In the genomic region with DNA sequence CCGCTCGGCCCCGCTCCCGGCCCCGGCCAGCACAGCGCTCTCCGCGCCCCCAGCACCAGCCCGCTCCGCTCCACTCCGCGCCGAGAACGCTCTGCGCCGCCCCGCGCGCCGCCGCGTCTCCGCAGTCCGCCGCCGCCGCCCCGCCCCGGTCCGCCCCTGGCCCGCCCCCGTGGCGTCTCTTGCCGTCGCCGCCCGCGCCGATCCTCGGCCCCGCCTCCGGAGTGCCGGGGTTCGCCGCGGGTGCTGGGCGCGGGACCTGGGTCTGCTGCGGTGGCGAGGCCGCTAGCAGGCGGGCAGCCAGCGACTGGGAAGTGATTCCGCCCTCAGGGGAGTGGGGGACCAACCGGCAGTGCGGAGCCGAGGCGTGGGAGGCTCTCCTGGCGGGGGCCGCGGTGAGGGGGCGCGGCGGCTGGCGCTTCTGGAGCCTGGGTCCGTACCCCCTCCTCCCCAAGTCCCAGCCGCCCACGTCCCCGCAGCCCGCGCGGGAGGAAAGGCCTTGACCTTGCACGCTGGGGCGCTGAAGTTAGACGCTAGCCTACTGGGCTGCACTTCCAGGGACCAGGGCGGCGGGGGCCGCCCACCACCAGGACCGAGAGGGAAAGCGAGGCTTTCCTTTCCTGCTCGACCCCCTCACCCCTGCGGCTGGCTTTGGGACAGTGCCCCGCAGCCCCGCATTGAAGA, we compare ENCODE assay signal across 1 cellular context.
TF ChIP-seq lines count a peak whose summit lies in the region.

A gene with protein sequence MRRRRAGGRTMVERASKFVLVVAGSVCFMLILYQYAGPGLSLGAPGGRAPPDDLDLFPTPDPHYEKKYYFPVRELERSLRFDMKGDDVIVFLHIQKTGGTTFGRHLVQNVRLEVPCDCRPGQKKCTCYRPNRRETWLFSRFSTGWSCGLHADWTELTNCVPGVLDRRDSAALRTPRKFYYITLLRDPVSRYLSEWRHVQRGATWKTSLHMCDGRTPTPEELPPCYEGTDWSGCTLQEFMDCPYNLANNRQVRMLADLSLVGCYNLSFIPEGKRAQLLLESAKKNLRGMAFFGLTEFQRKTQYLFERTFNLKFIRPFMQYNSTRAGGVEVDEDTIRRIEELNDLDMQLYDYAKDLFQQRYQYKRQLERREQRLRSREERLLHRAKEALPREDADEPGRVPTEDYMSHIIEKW (minus strand): TSS at position 93 of the 681 bp plus-strand sequence. CDS start 305 bp downstream, outside the sequence.

TF ChIP-seq in HepG2, 621 proteins besides CTCF, POLR2A, EP300 and RAD21 (continued from another document and continues in another):
- TF ChIP-seq, protein P1, sequence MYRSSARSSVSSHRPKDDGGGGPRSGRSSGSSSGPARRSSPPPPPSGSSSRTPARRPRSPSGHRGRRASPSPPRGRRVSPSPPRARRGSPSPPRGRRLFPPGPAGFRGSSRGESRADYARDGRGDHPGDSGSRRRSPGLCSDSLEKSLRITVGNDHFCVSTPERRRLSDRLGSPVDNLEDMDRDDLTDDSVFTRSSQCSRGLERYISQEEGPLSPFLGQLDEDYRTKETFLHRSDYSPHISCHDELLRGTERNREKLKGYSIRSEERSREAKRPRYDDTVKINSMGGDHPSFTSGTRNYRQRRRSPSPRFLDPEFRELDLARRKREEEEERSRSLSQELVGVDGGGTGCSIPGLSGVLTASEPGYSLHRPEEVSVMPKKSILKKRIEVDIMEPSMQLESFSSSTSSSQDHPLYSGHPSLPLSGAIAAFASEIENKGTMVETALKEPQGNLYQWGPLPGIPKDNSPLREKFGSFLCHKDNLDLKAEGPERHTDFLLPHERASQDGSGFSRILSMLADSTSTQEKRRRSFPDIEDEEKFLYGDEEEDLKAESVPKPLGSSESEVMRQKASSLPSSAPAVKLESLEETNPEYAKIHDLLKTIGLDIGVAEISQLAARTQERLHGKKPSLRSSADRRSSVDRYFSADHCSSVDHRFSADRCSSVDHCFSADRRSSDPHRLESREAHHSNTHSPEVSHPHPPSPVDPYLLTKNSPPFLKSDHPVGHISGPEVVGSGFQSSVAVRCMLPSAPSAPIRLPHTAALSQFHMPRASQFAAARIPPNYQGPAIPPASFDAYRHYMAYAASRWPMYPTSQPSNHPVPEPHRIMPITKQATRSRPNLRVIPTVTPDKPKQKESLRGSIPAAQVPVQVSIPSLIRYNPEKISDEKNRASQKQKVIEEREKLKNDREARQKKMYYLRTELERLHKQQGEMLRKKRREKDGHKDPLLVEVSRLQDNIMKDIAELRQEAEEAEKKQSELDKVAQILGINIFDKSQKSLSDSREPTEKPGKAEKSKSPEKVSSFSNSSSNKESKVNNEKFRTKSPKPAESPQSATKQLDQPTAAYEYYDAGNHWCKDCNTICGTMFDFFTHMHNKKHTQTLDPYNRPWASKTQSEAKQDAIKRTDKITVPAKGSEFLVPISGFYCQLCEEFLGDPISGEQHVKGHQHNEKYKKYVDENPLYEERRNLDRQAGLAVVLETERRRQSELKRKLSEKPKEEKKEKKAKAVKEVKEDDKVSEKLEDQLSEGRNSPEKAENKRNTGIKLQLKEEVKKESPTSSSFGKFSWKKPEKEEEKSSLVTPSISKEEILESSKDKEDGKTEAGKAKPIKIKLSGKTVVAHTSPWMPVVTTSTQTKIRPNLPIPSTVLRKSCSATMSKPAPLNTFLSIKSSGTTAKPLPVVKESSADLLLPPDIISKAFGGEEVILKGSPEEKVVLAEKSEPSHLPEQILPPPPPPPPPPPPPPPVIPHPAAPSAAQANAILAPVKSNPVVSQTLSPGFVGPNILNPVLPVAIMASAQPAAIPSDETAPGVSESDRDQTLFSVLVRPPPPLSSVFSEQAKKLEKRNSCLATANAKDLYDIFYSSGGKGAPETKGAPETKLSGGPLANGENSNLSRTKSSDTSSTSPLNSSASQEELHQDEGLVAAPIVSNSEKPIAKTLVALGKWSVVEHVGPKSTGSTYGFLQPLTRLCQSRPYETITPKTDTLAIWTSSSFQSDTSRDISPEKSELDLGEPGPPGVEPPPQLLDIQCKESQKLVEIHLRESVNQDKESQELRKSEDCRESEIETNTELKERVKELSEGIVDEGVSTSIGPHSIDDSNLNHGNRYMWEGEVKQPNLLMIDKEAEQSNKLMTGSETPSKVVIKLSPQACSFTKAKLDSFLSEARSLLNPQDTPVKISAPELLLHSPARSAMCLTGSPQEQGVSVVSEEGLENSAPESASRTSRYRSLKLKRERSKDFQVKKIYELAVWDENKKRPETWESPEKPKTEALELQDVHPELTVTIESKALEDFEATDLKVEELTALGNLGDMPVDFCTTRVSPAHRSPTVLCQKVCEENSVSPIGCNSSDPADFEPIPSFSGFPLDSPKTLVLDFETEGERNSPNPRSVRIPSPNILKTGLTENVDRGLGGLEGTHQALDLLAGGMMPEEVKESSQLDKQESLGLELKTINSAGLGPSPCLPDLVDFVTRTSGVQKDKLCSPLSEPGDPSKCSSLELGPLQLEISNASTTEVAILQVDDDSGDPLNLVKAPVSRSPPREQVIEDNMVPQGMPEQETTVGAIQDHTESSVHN (CRISPR knock-in tag; IDR thresholded peaks at IDR 0.05), result no peak
- no peak for TF ChIP-seq SP140L (CRISPR knock-in tag; IDR thresholded peaks at IDR 0.05; ENCODE audit: borderline replicate concordance)
- 0 out of 2 replicates have a peak, but pooled peaks have one; percentile 65 for TF ChIP-seq ZNF343 (CRISPR knock-in tag; IDR thresholded peaks at IDR 0.05)
- TF ChIP-seq BRD4 (CRISPR knock-in tag; IDR thresholded peaks at IDR 0.05), result peak; percentile 80
- TF ChIP-seq, protein P2, sequence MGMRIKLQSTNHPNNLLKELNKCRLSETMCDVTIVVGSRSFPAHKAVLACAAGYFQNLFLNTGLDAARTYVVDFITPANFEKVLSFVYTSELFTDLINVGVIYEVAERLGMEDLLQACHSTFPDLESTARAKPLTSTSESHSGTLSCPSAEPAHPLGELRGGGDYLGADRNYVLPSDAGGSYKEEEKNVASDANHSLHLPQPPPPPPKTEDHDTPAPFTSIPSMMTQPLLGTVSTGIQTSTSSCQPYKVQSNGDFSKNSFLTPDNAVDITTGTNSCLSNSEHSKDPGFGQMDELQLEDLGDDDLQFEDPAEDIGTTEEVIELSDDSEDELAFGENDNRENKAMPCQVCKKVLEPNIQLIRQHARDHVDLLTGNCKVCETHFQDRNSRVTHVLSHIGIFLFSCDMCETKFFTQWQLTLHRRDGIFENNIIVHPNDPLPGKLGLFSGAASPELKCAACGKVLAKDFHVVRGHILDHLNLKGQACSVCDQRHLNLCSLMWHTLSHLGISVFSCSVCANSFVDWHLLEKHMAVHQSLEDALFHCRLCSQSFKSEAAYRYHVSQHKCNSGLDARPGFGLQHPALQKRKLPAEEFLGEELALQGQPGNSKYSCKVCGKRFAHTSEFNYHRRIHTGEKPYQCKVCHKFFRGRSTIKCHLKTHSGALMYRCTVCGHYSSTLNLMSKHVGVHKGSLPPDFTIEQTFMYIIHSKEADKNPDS (CRISPR knock-in tag; IDR thresholded peaks at IDR 0.05), result no peak
- no peak for TF ChIP-seq FOXP4 (CRISPR knock-in tag; IDR thresholded peaks at IDR 0.05)
- no peak for TF ChIP-seq SNAPC2 (CRISPR knock-in tag; IDR thresholded peaks at IDR 0.05)
- TF ChIP-seq MED13 (CRISPR knock-in tag; IDR thresholded peaks at IDR 0.05), result no peak; the same call in 1 of the 2 replicates
- TF ChIP-seq, protein P3, sequence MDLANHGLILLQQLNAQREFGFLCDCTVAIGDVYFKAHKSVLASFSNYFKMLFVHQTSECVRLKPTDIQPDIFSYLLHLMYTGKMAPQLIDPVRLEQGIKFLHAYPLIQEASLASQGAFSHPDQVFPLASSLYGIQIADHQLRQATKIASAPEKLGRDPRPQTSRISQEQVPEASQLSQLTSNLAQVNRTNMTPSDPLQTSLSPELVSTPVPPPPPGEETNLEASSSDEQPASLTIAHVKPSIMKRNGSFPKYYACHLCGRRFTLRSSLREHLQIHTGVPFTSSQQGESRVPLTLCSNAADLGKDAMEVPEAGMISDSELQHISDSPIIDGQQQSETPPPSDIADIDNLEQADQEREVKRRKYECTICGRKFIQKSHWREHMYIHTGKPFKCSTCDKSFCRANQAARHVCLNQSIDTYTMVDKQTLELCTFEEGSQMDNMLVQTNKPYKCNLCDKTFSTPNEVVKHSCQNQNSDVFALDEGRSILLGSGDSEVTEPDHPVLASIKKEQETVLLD (CRISPR knock-in tag; IDR thresholded peaks at IDR 0.05; ENCODE audit: low read depth), result peak; percentile 39; the same call in 1 of the 2 replicates
- TF ChIP-seq, protein P4, sequence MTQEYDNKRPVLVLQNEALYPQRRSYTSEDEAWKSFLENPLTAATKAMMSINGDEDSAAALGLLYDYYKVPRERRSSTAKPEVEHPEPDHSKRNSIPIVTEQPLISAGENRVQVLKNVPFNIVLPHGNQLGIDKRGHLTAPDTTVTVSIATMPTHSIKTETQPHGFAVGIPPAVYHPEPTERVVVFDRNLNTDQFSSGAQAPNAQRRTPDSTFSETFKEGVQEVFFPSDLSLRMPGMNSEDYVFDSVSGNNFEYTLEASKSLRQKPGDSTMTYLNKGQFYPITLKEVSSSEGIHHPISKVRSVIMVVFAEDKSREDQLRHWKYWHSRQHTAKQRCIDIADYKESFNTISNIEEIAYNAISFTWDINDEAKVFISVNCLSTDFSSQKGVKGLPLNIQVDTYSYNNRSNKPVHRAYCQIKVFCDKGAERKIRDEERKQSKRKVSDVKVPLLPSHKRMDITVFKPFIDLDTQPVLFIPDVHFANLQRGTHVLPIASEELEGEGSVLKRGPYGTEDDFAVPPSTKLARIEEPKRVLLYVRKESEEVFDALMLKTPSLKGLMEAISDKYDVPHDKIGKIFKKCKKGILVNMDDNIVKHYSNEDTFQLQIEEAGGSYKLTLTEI (CRISPR knock-in tag; conservative IDR thresholded peaks at IDR 0.05), result no peak
- 0 out of 2 replicates have a peak, but pooled peaks have one; percentile 64 for TF ChIP-seq ISL2 (CRISPR knock-in tag; IDR thresholded peaks at IDR 0.05)
- no peak for TF ChIP-seq NONO (IDR thresholded peaks at IDR 0.05)
- TF ChIP-seq NONO (CRISPR knock-in tag; conservative IDR thresholded peaks at IDR 0.05), result peak; percentile 84
- no peak for TF ChIP-seq MIER2 (CRISPR knock-in tag; IDR thresholded peaks at IDR 0.05)
- peak; percentile 42 for TF ChIP-seq HNRNPLL (IDR thresholded peaks at IDR 0.05; ENCODE audit: low read depth, low read length, poor library complexity, severe bottlenecking)
- TF ChIP-seq ATAD3A (CRISPR knock-in tag; IDR thresholded peaks at IDR 0.05), result no peak
- peak; percentile 65; the same call in 1 of the 2 replicates for TF ChIP-seq TFDP1 (CRISPR knock-in tag; IDR thresholded peaks at IDR 0.05; ENCODE audit: borderline replicate concordance)
- no peak; the same call in 1 of the 2 replicates for TF ChIP-seq ZNF629 (CRISPR knock-in tag; conservative IDR thresholded peaks at IDR 0.05)
- 0 out of 2 replicates have a peak, but pooled peaks have one; percentile 16 for TF ChIP-seq PHF21A (CRISPR knock-in tag; IDR thresholded peaks at IDR 0.05)
- TF ChIP-seq ZNF790 (CRISPR knock-in tag; IDR thresholded peaks at IDR 0.05; ENCODE audit: borderline replicate concordance), result no peak
- TF ChIP-seq, protein P5, sequence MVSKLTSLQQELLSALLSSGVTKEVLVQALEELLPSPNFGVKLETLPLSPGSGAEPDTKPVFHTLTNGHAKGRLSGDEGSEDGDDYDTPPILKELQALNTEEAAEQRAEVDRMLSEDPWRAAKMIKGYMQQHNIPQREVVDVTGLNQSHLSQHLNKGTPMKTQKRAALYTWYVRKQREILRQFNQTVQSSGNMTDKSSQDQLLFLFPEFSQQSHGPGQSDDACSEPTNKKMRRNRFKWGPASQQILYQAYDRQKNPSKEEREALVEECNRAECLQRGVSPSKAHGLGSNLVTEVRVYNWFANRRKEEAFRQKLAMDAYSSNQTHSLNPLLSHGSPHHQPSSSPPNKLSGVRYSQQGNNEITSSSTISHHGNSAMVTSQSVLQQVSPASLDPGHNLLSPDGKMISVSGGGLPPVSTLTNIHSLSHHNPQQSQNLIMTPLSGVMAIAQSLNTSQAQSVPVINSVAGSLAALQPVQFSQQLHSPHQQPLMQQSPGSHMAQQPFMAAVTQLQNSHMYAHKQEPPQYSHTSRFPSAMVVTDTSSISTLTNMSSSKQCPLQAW (CRISPR knock-in tag; IDR thresholded peaks at IDR 0.05), result no peak; the same call in 1 of the 2 replicates
- no peak for TF ChIP-seq CHD2 (IDR thresholded peaks at IDR 0.05; ENCODE audit: low read depth, low read length)
- no peak for TF ChIP-seq NR0B2 (CRISPR knock-in tag; IDR thresholded peaks at IDR 0.05)
- TF ChIP-seq MAZ (IDR thresholded peaks at IDR 0.05; ENCODE audit: borderline replicate concordance, low read depth, low read length), result no peak; the same call in 1 of the 2 replicates
- TF ChIP-seq MAZ (CRISPR knock-in tag; IDR thresholded peaks at IDR 0.05; ENCODE audit: low read depth), result peak; percentile 70
- TF ChIP-seq, protein P6, sequence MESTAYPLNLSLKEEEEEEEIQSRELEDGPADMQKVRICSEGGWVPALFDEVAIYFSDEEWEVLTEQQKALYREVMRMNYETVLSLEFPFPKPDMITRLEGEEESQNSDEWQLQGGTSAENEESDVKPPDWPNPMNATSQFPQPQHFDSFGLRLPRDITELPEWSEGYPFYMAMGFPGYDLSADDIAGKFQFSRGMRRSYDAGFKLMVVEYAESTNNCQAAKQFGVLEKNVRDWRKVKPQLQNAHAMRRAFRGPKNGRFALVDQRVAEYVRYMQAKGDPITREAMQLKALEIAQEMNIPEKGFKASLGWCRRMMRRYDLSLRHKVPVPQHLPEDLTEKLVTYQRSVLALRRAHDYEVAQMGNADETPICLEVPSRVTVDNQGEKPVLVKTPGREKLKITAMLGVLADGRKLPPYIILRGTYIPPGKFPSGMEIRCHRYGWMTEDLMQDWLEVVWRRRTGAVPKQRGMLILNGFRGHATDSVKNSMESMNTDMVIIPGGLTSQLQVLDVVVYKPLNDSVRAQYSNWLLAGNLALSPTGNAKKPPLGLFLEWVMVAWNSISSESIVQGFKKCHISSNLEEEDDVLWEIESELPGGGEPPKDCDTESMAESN (CRISPR knock-in tag; conservative IDR thresholded peaks at IDR 0.05), result peak; percentile 86
- 0 out of 2 replicates have a peak, but pooled peaks have one; percentile 46 for TF ChIP-seq ZMYM4 (CRISPR knock-in tag; IDR thresholded peaks at IDR 0.05)
